Comparison of ENCODE assay signal across 37 cellular contexts in the genomic region with DNA sequence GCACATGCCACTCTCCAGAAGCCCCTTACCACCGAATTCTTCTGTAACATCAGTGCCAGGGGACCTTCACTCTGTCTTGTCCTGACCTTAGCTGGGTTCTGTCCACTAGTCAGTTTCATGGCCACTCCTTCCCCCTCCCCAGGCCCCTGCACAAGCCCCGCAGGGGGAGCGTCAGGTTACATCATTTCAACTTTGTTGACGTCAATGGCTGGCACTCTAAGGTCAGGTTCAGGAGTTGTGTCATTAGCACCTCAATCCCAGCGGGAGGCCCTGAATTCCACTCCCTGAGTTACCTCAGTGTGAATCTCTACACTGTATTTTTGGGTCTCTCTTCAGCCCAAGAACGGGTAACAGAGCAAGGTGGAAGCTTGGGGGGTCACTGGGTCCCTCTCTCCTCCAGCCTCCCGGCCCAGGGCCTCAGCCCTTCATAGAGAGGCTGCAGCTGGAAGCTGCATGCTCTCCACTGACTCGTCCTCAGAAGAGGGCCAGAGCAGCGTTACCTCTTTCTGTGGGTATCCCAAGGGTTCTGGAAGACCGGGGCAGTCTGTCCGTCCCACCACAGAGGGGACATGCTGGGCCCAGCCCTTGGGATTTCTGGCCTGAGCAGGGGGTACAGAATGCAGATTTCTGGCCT. TPM values are rescaled to one million over a fixed set of nuclear protein-coding genes. Genes with fewer than 3 reads are reported as not detected.
"Had no signal": no experiment of that assay in that cellular context is flagged by ENCODE, and none has a peak within 500 bp of the region (broad histone marks: within the 10 kb centered on the region; RNA-seq: fewer than 3 reads in every experiment).

No MANE protein-coding gene starts in this region.

- H3K27ac Mint-ChIP-seq: activated CD4-positive, alpha-beta memory T cell treated with anti-CD3 and anti-CD28 coated beads, Interleukin-2, amount 10 ng/mL, durations not matched to agents 7 days and 5 days; activated CD8-positive, alpha-beta memory T cell treated with anti-CD3 and anti-CD28 coated beads, Interleukin-2, amount 10 ng/mL, durations not matched to agents 7 days and 5 days; activated naive CD4-positive, alpha-beta T cell treated with anti-CD3 and anti-CD28 coated beads, Interleukin-2, amount 10 ng/mL, durations not matched to agents 7 days and 5 days; activated naive CD8-positive, alpha-beta T cell; activated naive CD8-positive, alpha-beta T cell treated with anti-CD3 and anti-CD28 coated beads, Interleukin-2, amount 50 U/mL, for 24 hours; brain; T-cell had no signal

- H3K36me3 Mint-ChIP-seq: activated CD8-positive, alpha-beta memory T cell treated with anti-CD3 and anti-CD28 coated beads, Interleukin-2, amount 10 ng/mL, durations not matched to agents 7 days and 5 days; activated naive CD4-positive, alpha-beta T cell treated with anti-CD3 and anti-CD28 coated beads, Interleukin-2, amount 10 ng/mL, durations not matched to agents 7 days and 5 days; activated naive CD8-positive, alpha-beta T cell; brain; T-cell had no signal

- H3K9me3 Mint-ChIP-seq: activated CD4-positive, alpha-beta memory T cell treated with anti-CD3 and anti-CD28 coated beads, Interleukin-2, amount 10 ng/mL, durations not matched to agents 7 days and 5 days; activated naive CD4-positive, alpha-beta T cell treated with anti-CD3 and anti-CD28 coated beads, Interleukin-2, amount 10 ng/mL, durations not matched to agents 7 days and 5 days; activated naive CD8-positive, alpha-beta T cell treated with anti-CD3 and anti-CD28 coated beads, Interleukin-2, amount 50 U/mL, for 24 hours; brain; T-cell had no signal

- H3K4me3 Mint-ChIP-seq: activated CD4-positive, alpha-beta memory T cell treated with anti-CD3 and anti-CD28 coated beads, Interleukin-2, amount 10 ng/mL, durations not matched to agents 7 days and 5 days; activated CD8-positive, alpha-beta memory T cell treated with anti-CD3 and anti-CD28 coated beads, Interleukin-2, amount 10 ng/mL, durations not matched to agents 7 days and 5 days; activated naive CD4-positive, alpha-beta T cell treated with anti-CD3 and anti-CD28 coated beads, Interleukin-2, amount 10 ng/mL, durations not matched to agents 7 days and 5 days; activated naive CD8-positive, alpha-beta T cell; activated naive CD8-positive, alpha-beta T cell treated with anti-CD3 and anti-CD28 coated beads, Interleukin-2, amount 50 U/mL, for 24 hours; brain; T-cell had no signal

- DNase-seq: activated CD4-positive, alpha-beta memory T cell treated with anti-CD3 and anti-CD28 coated beads, Interleukin-2, amount 10 ng/mL, durations not matched to agents 7 days and 5 days; activated CD4-positive, alpha-beta T cell treated with anti-CD3 and anti-CD28 coated beads for 1 hour; activated CD4-positive, alpha-beta T cell treated with anti-CD3 and anti-CD28 coated beads for 48 hours; activated CD4-positive, CD25-positive, alpha-beta regulatory T cell; activated CD8-positive, alpha-beta memory T cell treated with anti-CD3 and anti-CD28 coated beads for 24 hours; activated CD8-positive, alpha-beta memory T cell treated with anti-CD3 and anti-CD28 coated beads, Interleukin-2, amount 10 ng/mL, durations not matched to agents 7 days and 5 days; activated CD8-positive, alpha-beta memory T cell treated with anti-CD3 and anti-CD28 coated beads, Interleukin-2, amount 50 U/mL, for 48 hours; activated effector memory CD4-positive, alpha-beta T cell treated with Interleukin-2 at 50 U/mL for 16 hours; activated naive CD4-positive, alpha-beta T cell treated with anti-CD3 and anti-CD28 coated beads, Interleukin-2, amount 10 ng/mL, durations not matched to agents 7 days and 5 days; activated naive CD8-positive, alpha-beta T cell treated with anti-CD3 and anti-CD28 coated beads, Interleukin-2, amount 50 U/mL, for 24 hours; activated T-cell treated with anti-CD3 and anti-CD28 coated beads, Interleukin-2, amount 50 U/mL, for 48 hours; anterior cingulate cortex; caudate nucleus; Karpas-422; KBM-7; NCI-H1048; NCI-H1105 treated with DMSO at 0.1 percent for 48 hours; NCI-H1436; NCI-H187; NCI-H2029 treated with DMSO at 0.1 percent for 48 hours; NCI-H2107; NCI-H2171; NCI-H446; NCI-H524; SHP77 treated with DMSO at 0.1 percent for 48 hours; T-cell; T-helper 2 cell; T1000; WERI-Rb-1 had no signal

- H3K27me3 Mint-ChIP-seq: activated naive CD8-positive, alpha-beta T cell had no signal

- H3K27ac ChIP-seq: WERI-Rb-1 had no signal

- ATAC-seq: activated CD8-positive, alpha-beta memory T cell treated with anti-CD3 and anti-CD28 coated beads, Interleukin-2, amount 10 ng/mL, durations not matched to agents 7 days and 5 days; activated naive CD8-positive, alpha-beta T cell treated with anti-CD3 and anti-CD28 coated beads, Interleukin-2, amount 50 U/mL, for 24 hours; Panc1; SK-N-SH treated with all-trans-retinoic acid at 6 μM for 48 hours; T-cell had no signal

- H3K36me3 ChIP-seq: WERI-Rb-1 had no signal

- H3K4me1 Mint-ChIP-seq: activated CD4-positive, alpha-beta memory T cell treated with anti-CD3 and anti-CD28 coated beads, Interleukin-2, amount 10 ng/mL, durations not matched to agents 7 days and 5 days; activated CD8-positive, alpha-beta memory T cell treated with anti-CD3 and anti-CD28 coated beads, Interleukin-2, amount 10 ng/mL, durations not matched to agents 7 days and 5 days; activated naive CD4-positive, alpha-beta T cell treated with anti-CD3 and anti-CD28 coated beads, Interleukin-2, amount 10 ng/mL, durations not matched to agents 7 days and 5 days; activated naive CD8-positive, alpha-beta T cell treated with anti-CD3 and anti-CD28 coated beads, Interleukin-2, amount 50 U/mL, for 24 hours; T-cell had no signal

RNA-seq across cellular contexts. Expression of a gene that starts 10.3 kb away (rescaled TPM):
- total RNA-seq: activated CD4-positive, alpha-beta memory T cell treated with anti-CD3 and anti-CD28 coated beads, Interleukin-2, amount 10 ng/mL, durations not matched to agents 7 days and 5 days; activated CD8-positive, alpha-beta memory T cell treated with anti-CD3 and anti-CD28 coated beads, Interleukin-2, amount 10 ng/mL, durations not matched to agents 7 days and 5 days; bronchial epithelial cell; MCF 10A; RPMI7951; SK-MEL-5; T-cell had no signal

RNA-seq across cellular contexts. Expression of a gene that starts 13.2 kb away (rescaled TPM):
- total RNA-seq: activated CD4-positive, alpha-beta memory T cell treated with anti-CD3 and anti-CD28 coated beads, Interleukin-2, amount 10 ng/mL, durations not matched to agents 7 days and 5 days; activated CD8-positive, alpha-beta memory T cell treated with anti-CD3 and anti-CD28 coated beads, Interleukin-2, amount 10 ng/mL, durations not matched to agents 7 days and 5 days; bronchial epithelial cell; MCF 10A; RPMI7951; SK-MEL-5; T-cell had no signal

RNA-seq across cellular contexts. Expression of a gene that starts 57.3 kb away (rescaled TPM):
- total RNA-seq: activated CD4-positive, alpha-beta memory T cell treated with anti-CD3 and anti-CD28 coated beads, Interleukin-2, amount 10 ng/mL, durations not matched to agents 7 days and 5 days; bronchial epithelial cell; MCF 10A; RPMI7951; T-cell had no signal
